8 cellular contexts compared by ENCODE assay signal in the genomic region with DNA sequence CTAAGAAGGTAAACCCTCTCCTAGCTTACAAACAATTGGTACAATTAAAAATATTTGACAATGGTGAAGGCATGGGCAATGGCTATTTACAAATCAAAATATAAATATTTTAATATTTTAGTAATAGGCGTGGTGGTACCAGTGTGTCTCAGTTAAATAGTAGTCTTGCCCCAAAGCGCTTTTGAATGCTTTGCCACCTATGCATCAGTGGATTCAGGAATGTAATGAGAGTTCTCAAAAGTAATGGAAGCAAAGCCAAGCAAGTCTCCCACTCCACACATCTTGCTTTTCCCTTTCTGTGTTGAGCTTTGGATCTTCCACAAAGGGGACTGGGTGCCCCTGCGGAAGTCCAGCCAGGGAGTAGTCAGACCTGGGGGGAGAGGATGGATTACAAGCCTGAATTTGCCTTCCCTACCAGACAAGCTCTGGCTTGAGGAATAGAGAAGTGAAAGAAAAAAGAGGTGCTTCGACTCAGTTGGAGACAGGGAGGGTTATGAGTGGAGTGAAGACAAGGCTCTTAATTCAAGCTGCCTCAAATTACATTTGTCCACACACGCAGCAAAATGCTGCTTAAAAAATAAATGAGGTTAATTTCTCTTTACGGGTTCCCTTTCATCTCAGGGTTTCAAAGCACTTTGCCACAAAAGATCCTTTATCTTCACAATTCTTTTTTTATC. TPM values are rescaled to one million over a fixed set of nuclear protein-coding genes. Genes with fewer than 3 reads are reported as not detected.
DNase-seq lines count a peak whose midpoint lies in the region; ATAC-seq, FAIRE-seq and TF ChIP-seq lines count a peak whose summit lies in the region.

No MANE protein-coding gene starts in this region.

- TSS peak; percentile 80 for BruUV-seq in mammary epithelial cell (replicated peaks; lab: Mats Ljungman, UMichigan)

- no peaks in the 10 kb centered on the region; the same call in 1 of the 2 replicates for H3K27me3 ChIP-seq in HUES64 (ENCODE audit: insufficient read depth, low read length)
- no peaks in the 10 kb centered on the region for H3K27me3 ChIP-seq in mammary epithelial cell (ENCODE audit: insufficient read depth, low read length)
- H3K27me3 ChIP-seq in lower lobe of right lung (ENCODE audit: low read depth) = no peaks in the 10 kb centered on the region
- H3K27me3 ChIP-seq in adrenal gland = no peaks in the 10 kb centered on the region

- DNase-seq in mammary epithelial cell (peak; percentile 79), lower lobe of right lung (no peak), adrenal gland (no peak), superior temporal gyrus (ENCODE audit: extremely low spot score) (no peak), lower leg skin (ENCODE audit: low spot score in 2 of 2) (no peak), ureter (ENCODE audit: low spot score) (no peak)

- no peaks in the 10 kb centered on the region for H3K79me2 ChIP-seq in mammary epithelial cell (ENCODE audit: insufficient read depth, low read length)

- H3K9ac ChIP-seq in HUES64 (ENCODE audit: low read depth, low read length) = peak overlapping the region; percentile 38
- H3K9ac ChIP-seq in mammary epithelial cell (ENCODE audit: insufficient read depth, low read length) = peak overlapping the region; percentile 66

- peak overlapping the region; percentile 21 for H3K4me3 ChIP-seq in HUES64 (ENCODE audit: low read length)
- H3K4me3 ChIP-seq in mammary epithelial cell (replicated peaks in 1 of 3; ENCODE audit: insufficient read depth in 1 of 3, low read depth in 2 of 3, low read length in 3 of 3) = peak overlapping the region in 2 of 3 experiments; percentile 27 to 37
- H3K4me3 ChIP-seq in lower lobe of right lung = no peak overlapping the region
- H3K4me3 ChIP-seq in adrenal gland = no peak overlapping the region
- H3K4me3 ChIP-seq in lower leg skin (ENCODE audit: low read depth, poor library complexity, severe bottlenecking) = no peak overlapping the region

- H3K36me3 ChIP-seq in HUES64 (ENCODE audit: insufficient read depth, low read length) (no peaks in the 10 kb centered on the region), mammary epithelial cell (ENCODE audit: insufficient read depth, low read length) (no peaks in the 10 kb centered on the region), lower lobe of right lung (no peaks in the 10 kb centered on the region), adrenal gland (replicated peaks in 1 of 2) (no peaks in the 10 kb centered on the region)

- in situ Hi-C loops in mammary epithelial cell (cut with MboI; ENCODE audit: low sequenced_read_pairs in 2 of 2) = loop anchor here in 1 of 2 donors (25.0 kb wide), 1 partner anchor 129 kb away; no protein-coding TSS in a partner anchor

- dilution Hi-C loops in mammary epithelial cell (cut with HindIII; ENCODE audit: low sequenced_read_pairs) = loop anchor here (5.0 to 10.0 kb wide), 3 partner anchors 46 to 132 kb away; no protein-coding TSS in a partner anchor

- TF ChIP-seq POLR2A in adrenal gland (IDR thresholded peaks at IDR 0.05) = no peak
- no peak for TF ChIP-seq POLR2A in lower leg skin (IDR thresholded peaks at IDR 0.05)

- CTCF ChIA-PET in mammary epithelial cell (lab: Charles Lee; ENCODE audit: low non-redundant PET) = no interaction called here

- no peaks in the 10 kb centered on the region for H4K20me1 ChIP-seq in mammary epithelial cell (ENCODE audit: insufficient read depth, low read length)

- peak; percentile 46 for FAIRE-seq in A204.1 (lab: Jason Lieb, UNC)

- H3K27ac ChIP-seq in HUES64 (ENCODE audit: low read depth, low read length) = peak overlapping the region; percentile 93
- peak overlapping the region; percentile 96 for H3K27ac ChIP-seq in mammary epithelial cell (ENCODE audit: insufficient read depth, low read depth, low read length)
- peak overlapping the region; percentile 51 for H3K27ac ChIP-seq in lower lobe of right lung
- H3K27ac ChIP-seq in adrenal gland = peak overlapping the region in 2 of 5 donors; percentile 26 to 52

- WGBS in HUES64 = 9% methylated on average over 3 of the region's 6 CpGs
- 0% methylated on average over 6 of the region's 6 CpGs for WGBS in mammary epithelial cell (ENCODE audit: low coverage, missing lambda C conversion rate)
- WGBS in adrenal gland, 4 donors = 71 to 79% (median 76%) methylated on average over 6 of the region's 6 CpGs
- 58% methylated on average over 6 of the region's 6 CpGs for WGBS in lower leg skin, 2 donors

- H3K4me1 ChIP-seq in HUES64 (ENCODE audit: insufficient read depth, low read length) (peaks cover 50% of the 10 kb centered on the region), mammary epithelial cell (ENCODE audit: insufficient read depth, low read length) (peaks cover 44% of the 10 kb centered on the region), lower lobe of right lung (peaks cover 25% of the 10 kb centered on the region), adrenal gland (replicated peaks in 1 of 2) (peaks cover 17 to 27% of the 10 kb centered on the region in 2 donors)

- H2AFZ ChIP-seq in mammary epithelial cell (ENCODE audit: low read depth, low read length) = peak overlapping the region; percentile 55

- peak overlapping the region; percentile 85 for H3K4me2 ChIP-seq in mammary epithelial cell (ENCODE audit: insufficient read depth, low read depth, low read length)

- H3K9me3 ChIP-seq in HUES64 (ENCODE audit: insufficient read depth, low read depth, low read length) = no peaks in the 10 kb centered on the region
- no peaks in the 10 kb centered on the region for H3K9me3 ChIP-seq in mammary epithelial cell (replicated peaks; ENCODE audit: insufficient read depth, low read length)
- H3K9me3 ChIP-seq in lower lobe of right lung = no peaks in the 10 kb centered on the region
- no peaks in the 10 kb centered on the region for H3K9me3 ChIP-seq in adrenal gland (replicated peaks in 1 of 3)

- intact Hi-C loops in mammary epithelial cell (cut with micrococcal nuclease) (loop anchor here (1.0 kb wide), 4 partner anchors 19 to 221 kb away; a partner anchor contains a TSS), lower lobe of right lung (cut with DNase I) (no loop called here), adrenal gland (cut with DNase I) (no loop called here), lower leg skin (cut with DNase I; ENCODE audit: low total_unique reads) (no loop called here)

- TF ChIP-seq CTCF in mammary epithelial cell (conservative IDR thresholded peaks at IDR 0.05 in 1 of 2, IDR thresholded peaks at IDR 0.05 in 1 of 2; ENCODE audit: extremely low read depth in 1 of 2, insufficient read depth in 1 of 2, low read depth in 1 of 2, low read length in 2 of 2) = no peak
- TF ChIP-seq CTCF in lower lobe of right lung (IDR thresholded peaks at IDR 0.05) = no peak
- no peak for TF ChIP-seq CTCF in adrenal gland (IDR thresholded peaks at IDR 0.05)
- TF ChIP-seq CTCF in lower leg skin (IDR thresholded peaks at IDR 0.05) = no peak

- ATAC-seq in lower lobe of right lung = no peak

RNA-seq across cellular contexts. Expression of a gene that starts 48.9 kb away (rescaled TPM):
- polyA plus RNA-seq in HUES64 (2013, experiment 1 of 2) = 27.7 TPM
- 35.9 TPM for polyA plus RNA-seq in HUES64 (2013, experiment 2 of 2)
- 100 to 1,000 TPM in 1 of 2 donors, 10 to 100 TPM in 1; 95.4 to 123 TPM for total RNA-seq in mammary epithelial cell
- 25.0 TPM for polyA plus RNA-seq in mammary epithelial cell
- 68.6 TPM for polyA minus RNA-seq in mammary epithelial cell
- 17.2 TPM for total RNA-seq in lower lobe of right lung
- total RNA-seq in adrenal gland = 10 to 100 TPM in 6 of 8 donors, 1 to 10 TPM in 2; 5.7 to 34.5 (median 18.1) TPM
- polyA plus RNA-seq in adrenal gland = 1 to 10 TPM; 2.7 to 7.0 (median 3.9) TPM
- 10 to 100 TPM in 2 of 4 donors, 1 to 10 TPM in 2; 3.8 to 11.4 (median 9.9) TPM for total RNA-seq in lower leg skin
- total RNA-seq in ureter = 45.1 TPM

Comparison
In these comparisons a context has a peak if more than half of its experiments do, and no peak if none do; other contexts are left out.
1. H3K4me3 ChIP-seq: peak in HUES64 (single experiment) and mammary epithelial cell (2 of 3); none in lower lobe of right lung (single experiment), adrenal gland (0 of 4) and lower leg skin (single experiment).